Comparison of ENCODE assay signal across 9 cellular contexts in the genomic region with DNA sequence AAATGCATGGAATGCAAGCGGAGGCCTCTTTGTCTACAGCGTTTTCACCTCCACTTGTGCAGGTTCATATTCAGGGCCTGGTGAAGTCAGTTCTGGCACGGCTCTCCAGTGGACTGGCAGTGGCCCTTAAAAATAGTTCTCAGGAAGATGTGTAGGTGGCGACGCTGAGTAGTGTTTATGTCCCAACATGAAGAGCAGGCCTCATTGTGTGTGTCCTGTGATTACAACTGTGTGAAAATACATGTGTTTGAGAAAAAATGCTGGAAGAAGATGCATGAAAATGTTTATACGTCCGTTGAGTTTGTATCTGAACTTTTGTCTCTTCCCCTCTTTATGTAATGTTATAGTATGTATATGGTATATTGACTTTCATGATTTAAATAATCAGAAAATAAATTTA. TPM values are rescaled to one million over a fixed set of nuclear protein-coding genes. Genes with fewer than 3 reads are reported as not detected.
DNase-seq lines count a peak whose midpoint lies in the region; ATAC-seq and TF ChIP-seq lines count a peak whose summit lies in the region.
"Had no signal": no experiment of that assay in that cellular context is flagged by ENCODE, and none has a peak within 500 bp of the region (broad histone marks: within the 10 kb centered on the region; RNA-seq: fewer than 3 reads in every experiment).

No MANE protein-coding gene starts in this region.

- peak; percentile 66 for TF ChIP-seq CTCF in Panc1 (IDR thresholded peaks at IDR 0.05)
- TF ChIP-seq CTCF in cardiac fibroblast (IDR thresholded peaks at IDR 0.05; ENCODE audit: low read depth, low read length) = peak; percentile 32
- no peak for TF ChIP-seq CTCF in mucosa of descending colon (IDR thresholded peaks at IDR 0.05)

- no peaks in the 10 kb centered on the region for H3K36me3 ChIP-seq in Panc1 (ENCODE audit: control insufficient read depth, insufficient read depth, low read length)
- H3K36me3 ChIP-seq in mucosa of descending colon (ENCODE audit: low read depth) = no peaks in the 10 kb centered on the region

- H3K9me3 ChIP-seq in Panc1 (ENCODE audit: control insufficient read depth, insufficient read depth, low read depth, low read length) (no peaks in the 10 kb centered on the region), mucosa of descending colon (no peaks in the 10 kb centered on the region)

- CTCF ChIA-PET in Panc1 (lab: Charles Lee) = no interaction called here

- intact Hi-C loops in Panc1 (cut with micrococcal nuclease; ENCODE audit: unreplicated experiment) (no loop called here), mucosa of descending colon (cut with DNase I, micrococcal nuclease) (no loop called here)

- in situ Hi-C loops in Panc1 (cut with HindIII; ENCODE audit: low pct_unique_long_range_greater_than_20kb, low sequenced_read_pairs) = no loop called here

- 0 out of 2 replicates have a peak overlapping the region, but pooled peaks have one; percentile 48 for H3K27ac ChIP-seq in Panc1 (ENCODE audit: low read length)

- DNase-seq in DMS 273 (lab: John Stamatoyannopoulos, UW; ENCODE audit: unreplicated experiment) (peak; percentile 73), HuH-7 (ENCODE audit: low spot score) (peak; percentile 49), Panc1 (ENCODE audit: low read depth, low spot score) (no peak), cardiac fibroblast (ENCODE audit: low read depth in 2 of 2) (peak; percentile 72 to 73), mucosa of descending colon (peak in 1 of 3 donors; percentile 70), germinal center (ENCODE audit: low spot score) (no peak)

- BruUV-seq in Panc1 (replicated peaks; lab: Mats Ljungman, UMichigan) = no TSS peak

- peak; percentile 49 for ATAC-seq in Panc1
- ATAC-seq in mucosa of descending colon = peak; percentile 67
- no peak for ATAC-seq in HG03354 (IDR thresholded peaks at IDR 0.05; ENCODE audit: poor library complexity, severe bottlenecking, unreplicated experiment)
- no peak for ATAC-seq in HG03025 (IDR thresholded peaks at IDR 0.05; ENCODE audit: low FRiP score, unreplicated experiment)

- H3K4me1 ChIP-seq in Panc1 (ENCODE audit: control insufficient read depth, insufficient read depth, low read length) (peaks cover 22% of the 10 kb centered on the region), mucosa of descending colon (ENCODE audit: low read depth) (peaks cover 32% of the 10 kb centered on the region)

- H3K4me3 ChIP-seq in Panc1 (ENCODE audit: low read depth in 2 of 2, low read length in 2 of 2) (no peak overlapping the region), cardiac fibroblast (replicated peaks in 1 of 2; ENCODE audit: low read depth in 2 of 2, low read length in 2 of 2) (no peak overlapping the region), mucosa of descending colon (no peak overlapping the region)

- no peaks in the 10 kb centered on the region for H3K27me3 ChIP-seq in Panc1 (ENCODE audit: control insufficient read depth, insufficient read depth, low read length)

- POLR2A ChIA-PET in Panc1 (lab: Charles Lee) = no interaction called here

RNA-seq across cellular contexts. Expression of a gene that starts 7.2 kb away (rescaled TPM):
- total RNA-seq in Panc1 (2021; ENCODE audit: unreplicated experiment) = not detected
- polyA plus RNA-seq in Panc1 (2012; ENCODE audit: insufficient read length) = not detected
- total RNA-seq in mucosa of descending colon = 1 to 10 TPM; 2.3 to 9.3 (median 3.4) TPM
- polyA plus RNA-seq: neural cell had no signal

Comparison
In these comparisons a context has a peak if more than half of its experiments do, and no peak if none do; other contexts are left out.
1. DNase-seq: peak in DMS 273 (single experiment), HuH-7 (single experiment) and cardiac fibroblast (2 of 2); none in Panc1 (single experiment) and germinal center (single experiment).
2. ATAC-seq: peak in Panc1 (single experiment) and mucosa of descending colon (single experiment); none in HG03354 (single experiment) and HG03025 (single experiment).